In the genomic region with DNA sequence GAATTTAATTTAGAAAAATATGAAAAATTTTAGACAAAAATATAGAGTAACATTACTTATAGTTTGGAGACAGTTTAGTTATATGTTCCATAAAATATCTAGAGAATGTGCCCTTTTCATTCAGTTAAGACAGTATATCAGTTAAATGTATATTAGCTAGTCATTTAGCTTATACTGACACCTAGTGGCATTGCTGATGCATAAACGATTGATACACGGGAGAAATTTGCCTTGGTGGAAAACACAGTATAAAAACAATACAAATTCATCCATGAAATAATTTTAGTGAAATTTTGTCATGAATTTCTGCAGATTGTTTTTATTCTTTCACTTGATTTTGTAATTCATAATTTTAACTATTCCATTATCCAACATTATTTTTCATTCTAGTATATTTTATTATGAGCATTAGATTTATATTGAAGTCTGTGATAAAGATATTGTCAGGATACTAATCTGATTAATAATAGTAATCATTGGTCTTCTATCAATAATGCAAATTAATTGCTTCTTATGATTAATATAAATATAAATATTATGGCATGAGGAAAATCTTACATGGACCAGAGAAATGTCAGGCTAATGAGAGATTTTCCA, we compare ENCODE assay signal across 8 cellular contexts.
A peak's percentile ranks its signal among the peaks of the same experiment; 100 is the strongest.
DNase-seq lines count a peak whose midpoint lies in the region; ATAC-seq and TF ChIP-seq lines count a peak whose summit lies in the region.

No MANE protein-coding gene starts in this region.

- peaks cover 0 to 4% (median 0%) of the 10 kb centered on the region in 3 donors for H3K27me3 Mint-ChIP-seq in CD14-positive monocyte (ENCODE audit: low read depth in 3 of 3)
- H3K27me3 Mint-ChIP-seq in mesothelial cell of epicardium (ENCODE audit: low read depth), result peaks cover 4% of the 10 kb centered on the region

- TF ChIP-seq POLR2A in lower leg skin (IDR thresholded peaks at IDR 0.05), result no peak

- ATAC-seq in GM18870 (IDR thresholded peaks at IDR 0.05; ENCODE audit: unreplicated experiment) (peak; percentile 89), HG03159 (IDR thresholded peaks at IDR 0.05; ENCODE audit: unreplicated experiment) (peak; percentile 77)

- no peak overlapping the region for H3K4me3 Mint-ChIP-seq in CD14-positive monocyte
- H3K4me3 Mint-ChIP-seq in mesothelial cell of epicardium, result no peak overlapping the region

- WGBS in lower leg skin, 2 donors, result 0% methylated on average over 2 of the region's 2 CpGs

- H3K4me1 Mint-ChIP-seq in CD14-positive monocyte (no peaks in the 10 kb centered on the region), mesothelial cell of epicardium (peaks cover 5% of the 10 kb centered on the region)

- H3K36me3 Mint-ChIP-seq in CD14-positive monocyte, result no peaks in the 10 kb centered on the region
- no peaks in the 10 kb centered on the region for H3K36me3 Mint-ChIP-seq in mesothelial cell of epicardium

- H3K27ac Mint-ChIP-seq in CD14-positive monocyte, result no peak overlapping the region
- H3K27ac Mint-ChIP-seq in mesothelial cell of epicardium, result no peak overlapping the region

- H3K9me3 Mint-ChIP-seq in CD14-positive monocyte (no peaks in the 10 kb centered on the region), mesothelial cell of epicardium (no peaks in the 10 kb centered on the region)

- DNase-seq in CD14-positive monocyte (ENCODE audit: low spot score) (no peak), NCI-H446 treated with DMSO at 0.1 percent for 48 hours (lab: John Stamatoyannopoulos, UW) (peak; percentile 16), cardiac fibroblast (ENCODE audit: low read depth in 2 of 2) (peak; percentile 62 to 70), mesothelial cell of epicardium (ENCODE audit: low spot score in 2 of 2, unreplicated experiment in 2 of 2) (no peak), lower leg skin (ENCODE audit: low spot score in 2 of 2) (no peak)
- DNase-seq in stimulated activated CD4-positive, alpha-beta T cell treated with anti-CD3 and anti-CD28 coated beads, Interleukin-4, amount 100 ng/mL, for 4 hours, result no peak

- no peak overlapping the region for H3K4me3 ChIP-seq in cardiac fibroblast (replicated peaks in 1 of 2; ENCODE audit: low read depth in 2 of 2, low read length in 2 of 2)
- H3K4me3 ChIP-seq in lower leg skin (ENCODE audit: low read depth, poor library complexity, severe bottlenecking), result no peak overlapping the region

- peak; percentile 60 for TF ChIP-seq CTCF in CD14-positive monocyte (IDR thresholded peaks at IDR 0.05)
- peak; percentile 56 for TF ChIP-seq CTCF in cardiac fibroblast (IDR thresholded peaks at IDR 0.05; ENCODE audit: low read depth, low read length)
- TF ChIP-seq CTCF in mesothelial cell of epicardium (IDR thresholded peaks at IDR 0.05; ENCODE audit: unreplicated experiment), result peak; percentile 72
- peak in 1 of 3 donors; percentile 41 for TF ChIP-seq CTCF in lower leg skin (IDR thresholded peaks at IDR 0.05)

- intact Hi-C loops in CD14-positive monocyte (cut with micrococcal nuclease) (no loop called here), lower leg skin (cut with DNase I; ENCODE audit: low total_unique reads) (loop anchor here (10.0 kb wide), 1 partner anchor 557 kb away; no protein-coding TSS in a partner anchor)

Comparison
In these comparisons a context has a peak if more than half of its experiments do, and no peak if none do; other contexts are left out.
1. DNase-seq: peak in NCI-H446 treated with DMSO at 0.1 percent for 48 hours (single experiment) and cardiac fibroblast (2 of 2); none in CD14-positive monocyte (single experiment), mesothelial cell of epicardium (0 of 2), lower leg skin (0 of 2) and stimulated activated CD4-positive, alpha-beta T cell treated with anti-CD3 and anti-CD28 coated beads, Interleukin-4, amount 100 ng/mL, for 4 hours (0 of 2).